In genomic region chr12:53352331-53353258, GRCh38 we compare ENCODE assay signal across 9 cellular contexts. TPM values are rescaled to one million over a fixed set of nuclear protein-coding genes. Genes with fewer than 3 reads are reported as not detected.
DNase-seq lines count a peak whose midpoint lies in the region; ATAC-seq, FAIRE-seq and TF ChIP-seq lines count a peak whose summit lies in the region.
"Had no signal": no experiment of that assay in that cellular context is flagged by ENCODE, and none has a peak within 500 bp of the region (broad histone marks: within the 10 kb centered on the region; RNA-seq: fewer than 3 reads in every experiment).

No MANE protein-coding gene starts in this region.

- no peak overlapping the region for H3K4me2 ChIP-seq in osteoblast (ENCODE audit: insufficient read depth, low read length)

- ATAC-seq in GM21619 (IDR thresholded peaks at IDR 0.05; ENCODE audit: unreplicated experiment) = peak; percentile 74

- H3K9me3 ChIP-seq in SJCRH30 (replicated peaks) (no peaks in the 10 kb centered on the region), osteoblast (ENCODE audit: low read depth, low read length) (no peaks in the 10 kb centered on the region), tibial artery (no peaks in the 10 kb centered on the region)

- no peaks in the 10 kb centered on the region for H3K4me1 ChIP-seq in SJCRH30
- H3K4me1 ChIP-seq in osteoblast (ENCODE audit: insufficient read depth, low read length) = peaks cover 6% of the 10 kb centered on the region
- no peaks in the 10 kb centered on the region for H3K4me1 ChIP-seq in tibial artery

- no peaks in the 10 kb centered on the region for H4K20me1 ChIP-seq in osteoblast (ENCODE audit: insufficient read depth, low read length)

- H2AFZ ChIP-seq in osteoblast (ENCODE audit: low read length) = peak overlapping the region; percentile 63

- DNase-seq in COR-L47 (lab: John Stamatoyannopoulos, UW) (peak; percentile 69), NAMALWA (ENCODE audit: low spot score) (peak; percentile 93), SJCRH30 (peak; percentile 74 to 93), frontal cortex (ENCODE audit: low spot score in 2 of 2) (peak; percentile 54 to 76), osteoblast (ENCODE audit: insufficient read length, low spot score, missing footprints) (peak; percentile 95), tibial artery (peak; percentile 79 to 87)
- peak; percentile 70 for DNase-seq in activated effector memory CD4-positive, alpha-beta T cell treated with Interleukin-2 at 50 U/mL for 16 hours

- H3K27me3 ChIP-seq in SJCRH30 (no peaks in the 10 kb centered on the region), osteoblast (ENCODE audit: insufficient read depth, low read length) (no peaks in the 10 kb centered on the region), tibial artery (no peaks in the 10 kb centered on the region)

- H3K36me3 ChIP-seq in SJCRH30 = no peaks in the 10 kb centered on the region
- no peaks in the 10 kb centered on the region for H3K36me3 ChIP-seq in osteoblast (ENCODE audit: insufficient read depth, low read length)
- no peaks in the 10 kb centered on the region for H3K36me3 ChIP-seq in tibial artery

- intact Hi-C loops in tibial artery (cut with DNase I; ENCODE audit: low total_unique reads) = loop anchor here (1.0 kb wide), 1 partner anchor 69 kb away; no protein-coding TSS in a partner anchor

- H3K4me3 ChIP-seq in SJCRH30 (no peak overlapping the region), osteoblast (ENCODE audit: insufficient read depth, low read length) (no peak overlapping the region), tibial artery (no peak overlapping the region)

- no peak overlapping the region for H3K27ac ChIP-seq in SJCRH30
- H3K27ac ChIP-seq in osteoblast (ENCODE audit: low read depth, low read length) = no peak overlapping the region
- H3K27ac ChIP-seq in tibial artery = no peak overlapping the region

- no peaks in the 10 kb centered on the region for H3K79me2 ChIP-seq in osteoblast (ENCODE audit: insufficient read depth, low read length)

- peak; percentile 93 for TF ChIP-seq CTCF in osteoblast (IDR thresholded peaks at IDR 0.05; ENCODE audit: extremely low read depth, low read depth, low read length)
- TF ChIP-seq CTCF in tibial artery (IDR thresholded peaks at IDR 0.05) = peak; percentile 81 to 92

- FAIRE-seq in frontal cortex (lab: Jason Lieb, UNC) = no peak

RNA-seq across cellular contexts. Expression of gene SP7, which starts 16.4 kb away (rescaled TPM):
- total RNA-seq in SJCRH30 (2014; rRNA removed; shearing (Covaris generic)) = not detected in 2 replicates
- under 0.01 TPM for total RNA-seq in frontal cortex
- not detected in 2 replicates for total RNA-seq in osteoblast
- total RNA-seq: activated CD8-positive, alpha-beta memory T cell treated with anti-CD3 and anti-CD28 coated beads for 36 hours had no signal

RNA-seq across cellular contexts. Expression of gene SP1, which starts 27.4 kb away (rescaled TPM):
- 50.2 and 53.1 TPM in 2 replicates for total RNA-seq in SJCRH30 (2014; rRNA removed; shearing (Covaris generic))
- total RNA-seq in frontal cortex (8.2 TPM), osteoblast (50.3 and 56.0 TPM in 2 replicates)

RNA-seq across cellular contexts. Expression of gene AAAS, which starts 31.2 kb away (rescaled TPM):
- total RNA-seq in SJCRH30 (2014; rRNA removed; shearing (Covaris generic)) = 55.5 and 57.2 TPM in 2 replicates
- total RNA-seq in frontal cortex (34.2 TPM), osteoblast (37.4 and 39.8 TPM in 2 replicates)

RNA-seq across cellular contexts. Expression of gene MYG1, which starts 53.1 kb away (rescaled TPM):
- 35.8 and 37.9 TPM in 2 replicates for total RNA-seq in SJCRH30 (2014; rRNA removed; shearing (Covaris generic))
- total RNA-seq in frontal cortex (45.7 TPM), osteoblast (32.9 and 34.2 TPM in 2 replicates)

RNA-seq across cellular contexts. Expression of gene PFDN5, which starts 57.3 kb away (rescaled TPM):
- total RNA-seq in SJCRH30 (2014; rRNA removed; shearing (Covaris generic)) = 297 and 308 TPM in 2 replicates
- 538 TPM for total RNA-seq in frontal cortex
- 323 and 324 TPM in 2 replicates for total RNA-seq in osteoblast
